1 cellular context compared by ENCODE assay signal in genomic region chr5:9020996-9021395, GRCh38.
TF ChIP-seq lines count a peak whose summit lies in the region.

No MANE protein-coding gene starts in this region.

TF ChIP-seq in WTC11, 78 proteins besides CTCF, POLR2A, EP300 and RAD21 (continued from another document):
- TF ChIP-seq ARID4B (CRISPR knock-in tag; IDR thresholded peaks at IDR 0.05; ENCODE audit: borderline replicate concordance) = no peak
- TF ChIP-seq AFF4 (CRISPR knock-in tag; IDR thresholded peaks at IDR 0.05; ENCODE audit: borderline replicate concordance) = no peak
- no peak for TF ChIP-seq PRDM15 (CRISPR knock-in tag; IDR thresholded peaks at IDR 0.05)
- no peak for TF ChIP-seq ZNF416 (CRISPR knock-in tag; IDR thresholded peaks at IDR 0.05)
- no peak for TF ChIP-seq E2F4 (CRISPR knock-in tag; IDR thresholded peaks at IDR 0.05; ENCODE audit: borderline replicate concordance, low read depth)
- TF ChIP-seq CDX4 (CRISPR knock-in tag; IDR thresholded peaks at IDR 0.05; ENCODE audit: borderline replicate concordance) = no peak
- TF ChIP-seq NR3C1 (CRISPR knock-in tag; conservative IDR thresholded peaks at IDR 0.05; ENCODE audit: low read depth) = no peak
